16 cellular contexts compared by ENCODE assay signal in the genomic region with DNA sequence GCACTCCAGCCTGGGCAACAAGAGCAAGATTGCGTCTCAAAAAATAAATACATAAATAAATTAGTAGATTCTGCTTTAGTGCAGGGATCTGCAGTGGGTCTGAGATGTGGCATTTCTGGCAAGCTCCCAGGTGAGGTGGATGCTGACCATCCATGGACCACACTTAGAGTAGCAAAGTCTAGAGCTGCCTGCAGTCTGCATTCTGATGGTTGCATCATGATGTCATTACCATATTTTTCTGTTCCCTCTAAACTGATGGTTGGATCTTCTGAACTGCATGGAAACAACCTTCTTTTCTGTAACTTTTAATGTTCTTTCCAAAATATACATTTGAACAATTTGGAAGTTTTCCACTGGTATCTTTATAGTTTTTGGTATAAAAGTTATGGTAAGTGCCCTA. TPM values are rescaled to one million over a fixed set of nuclear protein-coding genes. Genes with fewer than 3 reads are reported as not detected.
DNase-seq lines count a peak whose midpoint lies in the region; ATAC-seq and TF ChIP-seq lines count a peak whose summit lies in the region.
"Had no signal": no experiment of that assay in that cellular context is flagged by ENCODE, and none has a peak within 500 bp of the region (broad histone marks: within the 10 kb centered on the region; RNA-seq: fewer than 3 reads in every experiment).

No MANE protein-coding gene starts in this region.

- no peaks in the 10 kb centered on the region for H3K9me3 Mint-ChIP-seq in natural killer cell treated with Interleukin-12 subunit alpha and Interleukin-12 subunit beta and Interleukin-15 and Interleukin-18, amount 100 ng/mL, for 72 hours
- H3K9me3 Mint-ChIP-seq in natural killer cell: no peaks in the 10 kb centered on the region

- intact Hi-C loops in natural killer cell (cut with micrococcal nuclease) (no loop called here), breast epithelium (cut with DNase I; ENCODE audit: low total_unique reads) (no loop called here), prostate gland (cut with DNase I) (no loop called here), ovary (cut with DNase I) (no loop called here)

- H3K9me3 ChIP-seq in RWPE2 (ENCODE audit: severe bottlenecking) (no peaks in the 10 kb centered on the region), breast epithelium (no peaks in the 10 kb centered on the region), prostate gland (no peaks in the 10 kb centered on the region), ovary (no peaks in the 10 kb centered on the region)
- H3K9me3 ChIP-seq: ascending aorta, lower lobe of right lung, SJCRH30, suprapubic skin had no signal

- peaks cover 29 to 37% of the 10 kb centered on the region in 2 donors for H3K27me3 Mint-ChIP-seq in natural killer cell treated with Interleukin-12 subunit alpha and Interleukin-12 subunit beta and Interleukin-15 and Interleukin-18, amount 100 ng/mL, for 72 hours
- H3K27me3 Mint-ChIP-seq in natural killer cell (ENCODE audit: low read depth in 2 of 2): peaks cover 24 to 30% of the 10 kb centered on the region in 2 donors

- H3K4me3 ChIP-seq in RWPE2 (ENCODE audit: severe bottlenecking): no peak overlapping the region
- no peak overlapping the region for H3K4me3 ChIP-seq in breast epithelium
- no peak overlapping the region for H3K4me3 ChIP-seq in prostate gland
- no peak overlapping the region for H3K4me3 ChIP-seq in ovary
- H3K4me3 ChIP-seq: ascending aorta, lower lobe of right lung, SJCRH30, suprapubic skin had no signal

- no peak for ATAC-seq in natural killer cell treated with Interleukin-12 subunit alpha and Interleukin-12 subunit beta and Interleukin-15 and Interleukin-18, amount 100 ng/mL, for 72 hours
- ATAC-seq in natural killer cell: no peak
- ATAC-seq in RWPE2 (ENCODE audit: low read depth): no peak
- ATAC-seq in HG03457 (IDR thresholded peaks at IDR 0.05; ENCODE audit: unreplicated experiment): no peak

- no peak for TF ChIP-seq EP300 in ovary (IDR thresholded peaks at IDR 0.05)

- TF ChIP-seq POLR2A in breast epithelium (IDR thresholded peaks at IDR 0.05) (no peak), prostate gland (IDR thresholded peaks at IDR 0.05) (no peak), ovary (IDR thresholded peaks at IDR 0.05) (no peak)

- H3K27ac ChIP-seq in RWPE2 (ENCODE audit: poor library complexity, severe bottlenecking) (peak overlapping the region; percentile 96), breast epithelium (peak overlapping the region; percentile 63 to 66), prostate gland (no peak overlapping the region), ovary (no peak overlapping the region)
- H3K27ac ChIP-seq: ascending aorta, lower lobe of right lung, SJCRH30 had no signal

- peaks cover 28% of the 10 kb centered on the region for H3K4me1 ChIP-seq in RWPE2 (ENCODE audit: insufficient read depth, poor library complexity, severe bottlenecking)
- H3K4me1 ChIP-seq in breast epithelium: no peaks in the 10 kb centered on the region
- no peaks in the 10 kb centered on the region for H3K4me1 ChIP-seq in prostate gland (replicated peaks)
- no peaks in the 10 kb centered on the region for H3K4me1 ChIP-seq in ovary (ENCODE audit: insufficient read depth)
- H3K4me1 ChIP-seq: ascending aorta, lower lobe of right lung had no signal

- H3K27me3 ChIP-seq in RWPE2 (ENCODE audit: insufficient read depth, poor library complexity, severe bottlenecking) (no peaks in the 10 kb centered on the region), breast epithelium (no peaks in the 10 kb centered on the region), prostate gland (replicated peaks; ENCODE audit: insufficient read depth) (no peaks in the 10 kb centered on the region), ovary (no peaks in the 10 kb centered on the region)
- H3K27me3 ChIP-seq: ascending aorta, SJCRH30, suprapubic skin had no signal

- no peaks in the 10 kb centered on the region for H3K36me3 Mint-ChIP-seq in natural killer cell treated with Interleukin-12 subunit alpha and Interleukin-12 subunit beta and Interleukin-15 and Interleukin-18, amount 100 ng/mL, for 72 hours
- H3K36me3 Mint-ChIP-seq in natural killer cell: no peaks in the 10 kb centered on the region
- H3K36me3 Mint-ChIP-seq: naive thymus-derived CD4-positive, alpha-beta T cell had no signal

- peaks cover 0 to 14% of the 10 kb centered on the region in 2 donors for H3K4me1 Mint-ChIP-seq in natural killer cell treated with Interleukin-12 subunit alpha and Interleukin-12 subunit beta and Interleukin-15 and Interleukin-18, amount 100 ng/mL, for 72 hours (ENCODE audit: low read depth in 2 of 2)
- no peaks in the 10 kb centered on the region for H3K4me1 Mint-ChIP-seq in natural killer cell

- H3K27ac Mint-ChIP-seq in natural killer cell treated with Interleukin-12 subunit alpha and Interleukin-12 subunit beta and Interleukin-15 and Interleukin-18, amount 100 ng/mL, for 72 hours: peak overlapping the region in 1 of 2 donors; percentile 14
- H3K27ac Mint-ChIP-seq in natural killer cell: no peak overlapping the region

- H3K36me3 ChIP-seq in RWPE2 (ENCODE audit: low read depth) (no peaks in the 10 kb centered on the region), breast epithelium (no peaks in the 10 kb centered on the region), prostate gland (no peaks in the 10 kb centered on the region), ovary (no peaks in the 10 kb centered on the region)
- H3K36me3 ChIP-seq: ascending aorta, lower lobe of right lung, SJCRH30, suprapubic skin had no signal

- H3K4me3 Mint-ChIP-seq in natural killer cell treated with Interleukin-12 subunit alpha and Interleukin-12 subunit beta and Interleukin-15 and Interleukin-18, amount 100 ng/mL, for 72 hours: peak overlapping the region; percentile 40
- H3K4me3 Mint-ChIP-seq in natural killer cell: no peak overlapping the region

- DNase-seq in natural killer cell treated with Interleukin-12 subunit alpha and Interleukin-12 subunit beta and Interleukin-15 and Interleukin-18, amount 100 ng/mL, for 72 hours (ENCODE audit: low spot score): no peak
- DNase-seq in natural killer cell (no peak), RWPE2 (ENCODE audit: low spot score) (no peak), breast epithelium (ENCODE audit: low spot score in 2 of 2) (no peak), OCI-M1 (lab: John Stamatoyannopoulos, UW) (no peak), prostate gland (ENCODE audit: low spot score) (no peak), ovary (no peak)
- DNase-seq: lower lobe of right lung, NCI-H187 treated with DMSO at 0.1 percent for 48 hours, NCI-H510A, posterior cingulate gyrus had no signal

- TF ChIP-seq CTCF in natural killer cell (IDR thresholded peaks at IDR 0.05) (no peak), RWPE2 (IDR thresholded peaks at IDR 0.05; ENCODE audit: poor library complexity, severe bottlenecking) (no peak), breast epithelium (IDR thresholded peaks at IDR 0.05) (no peak), prostate gland (IDR thresholded peaks at IDR 0.05) (no peak), ovary (IDR thresholded peaks at IDR 0.05) (no peak)

- WGBS in prostate gland: 100% methylated on average over 1 of the region's 1 CpG
- WGBS in ovary, 3 donors: 94 to 96% (median 94%) methylated on average over 1 of the region's 1 CpG

RNA-seq across cellular contexts. Expression of a gene that starts 42.9 kb away (rescaled TPM):
- 100 to 1,000 TPM; 192 to 310 TPM for total RNA-seq in natural killer cell treated with Interleukin-12 subunit alpha and Interleukin-12 subunit beta and Interleukin-15 and Interleukin-18, amount 100 ng/mL, for 72 hours
- total RNA-seq in natural killer cell (100 to 1,000 TPM; 204 to 214 (median 210) TPM), breast epithelium (100 to 1,000 TPM; 305 to 371 (median 335) TPM), prostate gland (100 to 1,000 TPM; 254 to 310 TPM), ovary (100 to 1,000 TPM; 165 to 279 (median 194) TPM)
- polyA plus RNA-seq in ovary: 100 to 1,000 TPM; 326 to 388 TPM

RNA-seq across cellular contexts. Expression of a gene that starts 57.2 kb away (rescaled TPM):
- 100 to 1,000 TPM; 260 to 658 TPM for total RNA-seq in natural killer cell treated with Interleukin-12 subunit alpha and Interleukin-12 subunit beta and Interleukin-15 and Interleukin-18, amount 100 ng/mL, for 72 hours
- total RNA-seq in natural killer cell (100 to 1,000 TPM; 532 to 652 (median 572) TPM), breast epithelium (100 to 1,000 TPM; 403 to 495 (median 444) TPM), prostate gland (100 to 1,000 TPM; 245 to 267 TPM), ovary (100 to 1,000 TPM; 137 to 290 (median 206) TPM)
- 100 to 1,000 TPM; 265 to 595 TPM for polyA plus RNA-seq in ovary

Comparison
In these comparisons a context has a peak if more than half of its experiments do, and no peak if none do; other contexts are left out.
1. H3K27ac ChIP-seq: peak in RWPE2 (single experiment) and breast epithelium (2 of 2); none in prostate gland (0 of 2) and ovary (0 of 2).